In the genomic region with DNA sequence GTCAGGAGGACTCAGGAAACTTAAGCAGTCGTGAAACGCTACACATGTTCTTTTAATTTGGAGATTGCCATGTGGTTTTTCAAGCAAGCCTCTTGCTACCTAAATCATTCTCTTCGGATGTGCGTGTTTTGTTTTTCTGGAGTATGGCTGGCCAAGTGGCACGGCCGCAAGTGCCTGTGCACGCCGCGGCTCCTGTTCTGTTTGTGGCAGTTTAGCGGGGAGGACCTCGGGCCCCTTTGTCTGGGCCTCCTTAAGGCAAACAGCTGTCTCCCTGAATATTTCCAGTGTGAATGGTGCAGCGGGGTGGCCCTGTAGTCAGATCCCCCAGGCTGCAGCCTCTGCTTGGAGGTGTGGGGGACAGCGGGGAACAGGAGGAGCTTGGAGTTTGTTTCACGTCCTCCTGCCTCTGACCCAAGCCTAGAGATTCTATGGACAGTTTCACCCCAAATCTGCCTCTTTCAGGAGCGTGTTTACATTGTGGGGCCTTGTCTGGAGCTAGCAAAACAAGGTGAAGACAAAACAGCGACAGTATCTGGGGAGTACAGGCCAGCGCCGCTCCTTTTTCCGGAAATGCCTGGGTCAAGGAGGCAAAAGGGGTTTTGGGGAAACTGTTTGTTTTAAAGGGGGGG, we compare ENCODE assay signal across 8 cellular contexts. TPM values are rescaled to one million over a fixed set of nuclear protein-coding genes. Genes with fewer than 3 reads are reported as not detected.
DNase-seq lines count a peak whose midpoint lies in the region; ATAC-seq, FAIRE-seq and TF ChIP-seq lines count a peak whose summit lies in the region.

No MANE protein-coding gene starts in this region.

- no peak for FAIRE-seq in bronchial epithelial cell (lab: Jason Lieb, UNC)

- peaks cover 14% of the 10 kb centered on the region for H3K4me1 Mint-ChIP-seq in memory B cell

- DNase-seq in DMS114 treated with DMSO at 0.1 percent for 48 hours (lab: John Stamatoyannopoulos, UW; ENCODE audit: unreplicated experiment) = peak; percentile 82
- DNase-seq in MG63 = peak; percentile 24
- no peak for DNase-seq in bronchial epithelial cell (ENCODE audit: low read depth)
- no peak for DNase-seq in memory B cell (ENCODE audit: low spot score in 2 of 2)
- no peak for DNase-seq in C1 segment of cervical spinal cord (lab: John Stamatoyannopoulos, UW)
- DNase-seq in cerebellar nuclear complex (lab: John Stamatoyannopoulos, UW) = no peak
- DNase-seq in iPS-NIHi11 (ENCODE audit: low spot score) = no peak

- H3K27me3 Mint-ChIP-seq in memory B cell = peaks cover 2% of the 10 kb centered on the region

- no peaks in the 10 kb centered on the region for H3K9me3 ChIP-seq in MG63

- no peaks in the 10 kb centered on the region for H3K36me3 Mint-ChIP-seq in memory B cell

- H3K36me3 ChIP-seq in MG63 = no peaks in the 10 kb centered on the region
- no peaks in the 10 kb centered on the region for H3K36me3 ChIP-seq in bronchial epithelial cell (ENCODE audit: control insufficient read depth, insufficient read depth, low read length)

- no peak for TF ChIP-seq CTCF in bronchial epithelial cell (IDR thresholded peaks at IDR 0.05; ENCODE audit: insufficient read depth, low read length, severe bottlenecking)

- ATAC-seq in memory B cell (ENCODE audit: low read depth) = no peak
- ATAC-seq in HG03432 (IDR thresholded peaks at IDR 0.05; ENCODE audit: unreplicated experiment) = no peak

- H3K4me3 ChIP-seq in MG63 = peak overlapping the region; percentile 71
- H3K4me3 ChIP-seq in bronchial epithelial cell (ENCODE audit: low read depth, low read length) = peak overlapping the region; percentile 55

- peak overlapping the region; percentile 80 for H3K4me3 Mint-ChIP-seq in memory B cell

- no peak overlapping the region for H3K27ac Mint-ChIP-seq in memory B cell

- H3K9me3 Mint-ChIP-seq in memory B cell = no peaks in the 10 kb centered on the region

- H3K27me3 ChIP-seq in MG63 (no peaks in the 10 kb centered on the region), bronchial epithelial cell (ENCODE audit: control insufficient read depth, insufficient read depth, low read length) (no peaks in the 10 kb centered on the region)

RNA-seq across cellular contexts. Expression of a gene that starts 1.3 kb away (rescaled TPM):
- 16.9 and 23.5 TPM in 2 replicates for total RNA-seq in MG63 (2014; rRNA removed; shearing (Covaris generic); ENCODE audit: low replicate concordance)
- total RNA-seq in bronchial epithelial cell = 17.0 and 21.6 TPM in 2 replicates

RNA-seq across cellular contexts. Expression of a gene that starts 41.9 kb away (rescaled TPM):
- 26.3 and 30.3 TPM in 2 replicates for total RNA-seq in MG63 (2014; rRNA removed; shearing (Covaris generic); ENCODE audit: low replicate concordance)
- 13.2 and 18.3 TPM in 2 replicates for total RNA-seq in bronchial epithelial cell

Comparison
In these comparisons a context has a peak if more than half of its experiments do, and no peak if none do; other contexts are left out.
1. DNase-seq: peak in DMS114 treated with DMSO at 0.1 percent for 48 hours (single experiment) and MG63 (single experiment); none in bronchial epithelial cell (single experiment), memory B cell (0 of 2), C1 segment of cervical spinal cord (0 of 14), cerebellar nuclear complex (0 of 2) and iPS-NIHi11 (single experiment).